8 cellular contexts compared by ENCODE assay signal in genomic region chr2:146927080-146927714, GRCh38.
DNase-seq lines count a peak whose midpoint lies in the region; TF ChIP-seq lines count a peak whose summit lies in the region.

No MANE protein-coding gene starts in this region.

- H2BK5ac ChIP-seq in trophoblast cell (ENCODE audit: low read depth, low read length, poor library complexity): no peak overlapping the region

- H2BK12ac ChIP-seq in trophoblast cell (ENCODE audit: low read length): no peak overlapping the region

- H4K12ac ChIP-seq in trophoblast cell (ENCODE audit: low read depth, low read length): no peak overlapping the region

- DNase-seq in C1 segment of cervical spinal cord (lab: John Stamatoyannopoulos, UW): peak in 9 of 14 donors; percentile 6 to 40 (median 17)
- peak; percentile 29 for DNase-seq in HFF-Myc (ENCODE audit: extremely low read depth, low read depth)
- peak; percentile 0 to 29 for DNase-seq in SHP77 (lab: John Stamatoyannopoulos, UW)
- DNase-seq in foreskin melanocyte: peak; percentile 16
- DNase-seq in trophoblast cell: peak; percentile 17 to 47
- no peak for DNase-seq in GF-D8 (lab: John Stamatoyannopoulos, UW)
- no peak for DNase-seq in immature natural killer cell
- DNase-seq in stimulated activated CD4-positive, alpha-beta T cell treated with anti-CD3 and anti-CD28 coated beads, Interleukin-2, amount 100 ng/mL, for 24 hours: no peak

- no peak overlapping the region for H3K9ac ChIP-seq in trophoblast cell (ENCODE audit: low read length)

- no peak overlapping the region for H3K14ac ChIP-seq in trophoblast cell (ENCODE audit: low read length)

- H3K27ac ChIP-seq in trophoblast cell (ENCODE audit: low read depth, low read length): no peak overlapping the region

- no peak overlapping the region for H2BK120ac ChIP-seq in trophoblast cell (ENCODE audit: insufficient read depth, low read length, poor library complexity)

- no peak overlapping the region for H3K18ac ChIP-seq in trophoblast cell (ENCODE audit: low read length)

- no peak overlapping the region for H3K27ac Mint-ChIP-seq in immature natural killer cell

- WGBS in trophoblast cell (ENCODE audit: extremely low coverage, insufficient coverage, insufficient read length): no CpG with 5 or more reads among the region's 3 CpGs

- H4K91ac ChIP-seq in trophoblast cell (ENCODE audit: low read depth, low read length): no peak overlapping the region

- no peak overlapping the region for H3K4me2 ChIP-seq in trophoblast cell (ENCODE audit: low read length)

- H2AK5ac ChIP-seq in trophoblast cell (ENCODE audit: low read length): no peak overlapping the region

- no peaks in the 10 kb centered on the region for H3K36me3 ChIP-seq in trophoblast cell (ENCODE audit: control insufficient read depth in 1 of 2, insufficient read depth in 2 of 2, low read length in 2 of 2)

- H3K79me1 ChIP-seq in trophoblast cell (ENCODE audit: low read length): no peaks in the 10 kb centered on the region

- no peak overlapping the region for H2AFZ ChIP-seq in trophoblast cell (ENCODE audit: insufficient read depth, low read length, poor library complexity)

- no peaks in the 10 kb centered on the region for H3K27me3 ChIP-seq in trophoblast cell (ENCODE audit: insufficient read depth, low read length)

- H3K36me3 Mint-ChIP-seq in immature natural killer cell: no peaks in the 10 kb centered on the region

- H3K4me1 ChIP-seq in trophoblast cell (ENCODE audit: control insufficient read depth in 1 of 2, insufficient read depth in 2 of 2, low read length in 2 of 2): no peaks in the 10 kb centered on the region

- no peaks in the 10 kb centered on the region for H3K79me2 ChIP-seq in trophoblast cell (ENCODE audit: control insufficient read depth, insufficient read depth, low read length, poor library complexity)

- no peaks in the 10 kb centered on the region for H3K9me3 ChIP-seq in trophoblast cell (ENCODE audit: insufficient read depth, low read depth, low read length)

- H3K4me3 ChIP-seq in HFF-Myc (replicated peaks; ENCODE audit: low read depth, low read length) (no peak overlapping the region), trophoblast cell (ENCODE audit: low read depth, low read length) (no peak overlapping the region)

- H3K23ac ChIP-seq in trophoblast cell (ENCODE audit: low read length): no peak overlapping the region

- no peaks in the 10 kb centered on the region for H3K4me1 Mint-ChIP-seq in immature natural killer cell

- no peak overlapping the region for H3K4ac ChIP-seq in trophoblast cell (ENCODE audit: low read depth, low read length)

- H3K9me3 Mint-ChIP-seq in immature natural killer cell: peaks cover 0 to 10% (median under 1%) of the 10 kb centered on the region in 6 donors

- TF ChIP-seq CTCF in HFF-Myc (IDR thresholded peaks at IDR 0.05; ENCODE audit: low read depth, low read length, missing control alignments): peak; percentile 70

- no peaks in the 10 kb centered on the region for H3K27me3 Mint-ChIP-seq in immature natural killer cell (ENCODE audit: low read depth in 3 of 3)

- H3K4me3 Mint-ChIP-seq in immature natural killer cell: no peak overlapping the region

- H4K8ac ChIP-seq in trophoblast cell (ENCODE audit: low read depth, low read length): no peak overlapping the region

Comparison
In these comparisons a context has a peak if more than half of its experiments do, and no peak if none do; other contexts are left out.
1. DNase-seq: peak in C1 segment of cervical spinal cord (9 of 14), HFF-Myc (single experiment), SHP77 (2 of 2), foreskin melanocyte (single experiment) and trophoblast cell (2 of 2); none in GF-D8 (single experiment), immature natural killer cell (0 of 3) and stimulated activated CD4-positive, alpha-beta T cell treated with anti-CD3 and anti-CD28 coated beads, Interleukin-2, amount 100 ng/mL, for 24 hours (0 of 2).